Comparison of ENCODE assay signal across 16 cellular contexts in the genomic region with DNA sequence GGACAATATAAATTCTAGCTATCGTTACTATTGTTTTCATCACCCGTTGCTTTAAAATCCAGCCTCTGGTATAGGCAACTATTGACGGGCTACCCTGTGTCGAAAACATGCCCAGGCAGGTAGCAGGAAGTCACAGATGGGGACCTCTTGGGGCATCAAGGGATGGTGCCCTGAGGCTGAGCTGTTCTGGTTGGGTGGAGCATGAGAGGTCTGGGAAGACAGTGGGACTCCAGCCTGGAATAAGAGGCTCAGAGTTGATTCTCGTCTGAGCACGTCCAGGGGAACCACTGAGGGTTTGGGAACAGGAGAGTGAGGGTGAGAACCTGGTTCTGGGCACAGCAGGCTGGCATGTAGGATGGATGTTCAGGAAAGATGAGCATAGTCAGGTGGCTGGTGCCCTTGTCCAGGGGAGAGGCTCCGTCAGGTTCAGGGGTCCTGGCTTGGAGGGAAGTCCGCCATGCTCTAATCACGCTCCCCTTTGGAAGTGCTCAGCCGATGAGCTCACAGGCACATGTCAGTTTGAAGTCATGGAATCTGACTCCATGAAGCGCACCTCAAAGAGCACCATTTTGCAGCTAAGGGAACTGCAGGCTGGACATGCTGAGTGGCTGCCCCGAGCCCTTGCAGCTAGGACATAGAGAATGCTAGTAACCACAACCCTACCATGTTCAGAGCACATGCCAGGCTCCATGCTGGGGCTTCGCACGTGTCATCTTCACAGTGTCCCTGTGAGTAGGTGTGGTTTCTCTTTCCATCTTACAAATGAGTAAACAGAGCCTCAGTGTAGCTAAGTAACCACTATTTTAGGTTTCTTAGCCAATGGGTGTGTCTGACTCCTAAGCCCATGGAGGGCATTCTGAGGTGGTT. TPM values are rescaled to one million over a fixed set of nuclear protein-coding genes. Genes with fewer than 3 reads are reported as not detected.
DNase-seq lines count a peak whose midpoint lies in the region; ATAC-seq and TF ChIP-seq lines count a peak whose summit lies in the region.
"Had no signal": no experiment of that assay in that cellular context is flagged by ENCODE, and none has a peak within 500 bp of the region (broad histone marks: within the 10 kb centered on the region; RNA-seq: fewer than 3 reads in every experiment).

No MANE protein-coding gene starts in this region.

- no peak overlapping the region for H2BK15ac ChIP-seq in IMR-90 (ENCODE audit: low read depth, low read length)

- H3K27ac ChIP-seq in IMR-90 (ENCODE audit: insufficient read depth, low read length) = no peak overlapping the region
- H3K27ac ChIP-seq: body of pancreas, esophagus squamous epithelium, neutrophil, transverse colon had no signal

- no peaks in the 10 kb centered on the region for H3K36me3 ChIP-seq in IMR-90 (ENCODE audit: control insufficient read depth, insufficient read depth, low read length)
- H3K36me3 ChIP-seq: neutrophil, transverse colon had no signal

- H4K8ac ChIP-seq in IMR-90 (ENCODE audit: low read depth in 2 of 2, low read length in 2 of 2) = no peak overlapping the region

- peaks cover 6% of the 10 kb centered on the region for H3K4me1 ChIP-seq in IMR-90 (ENCODE audit: control insufficient read depth, insufficient read depth, low read length)
- H3K4me1 ChIP-seq: body of pancreas had no signal

- no peak overlapping the region; the same call in 1 of the 2 replicates for H3K14ac ChIP-seq in IMR-90 (replicated peaks; ENCODE audit: low read depth, low read length)

- H3K18ac ChIP-seq in IMR-90 (ENCODE audit: low read depth, low read length) = no peak overlapping the region

- no peak overlapping the region for H3K4me2 ChIP-seq in IMR-90 (ENCODE audit: low read depth, low read length)

- no peaks in the 10 kb centered on the region for H3K9me3 Mint-ChIP-seq in activated T-cell treated with anti-CD3 and anti-CD28 coated beads, Interleukin-2, amount 50 U/mL, for 24 hours
- no peaks in the 10 kb centered on the region for H3K9me3 Mint-ChIP-seq in activated naive CD8-positive, alpha-beta T cell treated with anti-CD3 and anti-CD28 coated beads, Interleukin-2, amount 50 U/mL, for 24 hours

- H4K91ac ChIP-seq in IMR-90 (ENCODE audit: insufficient read depth, low read depth, low read length) = no peak overlapping the region

- no peaks in the 10 kb centered on the region for H3K27me3 Mint-ChIP-seq in activated T-cell treated with anti-CD3 and anti-CD28 coated beads, Interleukin-2, amount 50 U/mL, for 24 hours
- no peaks in the 10 kb centered on the region for H3K27me3 Mint-ChIP-seq in activated naive CD8-positive, alpha-beta T cell treated with anti-CD3 and anti-CD28 coated beads, Interleukin-2, amount 50 U/mL, for 24 hours

- no peak overlapping the region for H3K4ac ChIP-seq in IMR-90 (ENCODE audit: low read depth, low read length)

- no peak for TF ChIP-seq CTCF in IMR-90 (conservative IDR thresholded peaks at IDR 0.05; ENCODE audit: low read depth, low read length)

- H3K9me3 ChIP-seq in IMR-90 (ENCODE audit: control insufficient read depth, insufficient read depth, low read length) = no peaks in the 10 kb centered on the region
- H3K9me3 ChIP-seq: body of pancreas, esophagus squamous epithelium, neutrophil, transverse colon had no signal

- H3K79me1 ChIP-seq in IMR-90 (ENCODE audit: low read depth in 1 of 2, low read length in 2 of 2) = no peaks in the 10 kb centered on the region

- no peak for TF ChIP-seq RAD21 in IMR-90 (IDR thresholded peaks at IDR 0.05; ENCODE audit: low read length)

- H3K4me3 ChIP-seq in IMR-90 (ENCODE audit: insufficient read depth, low read depth, low read length) = no peak overlapping the region
- H3K4me3 ChIP-seq: body of pancreas, esophagus squamous epithelium, transverse colon had no signal

- H2BK120ac ChIP-seq in IMR-90 (ENCODE audit: low read depth, low read length) = no peak overlapping the region

- H3K36me3 Mint-ChIP-seq in activated T-cell treated with anti-CD3 and anti-CD28 coated beads, Interleukin-2, amount 50 U/mL, for 24 hours (ENCODE audit: low read depth) = no peaks in the 10 kb centered on the region
- H3K36me3 Mint-ChIP-seq in activated naive CD8-positive, alpha-beta T cell treated with anti-CD3 and anti-CD28 coated beads, Interleukin-2, amount 50 U/mL, for 24 hours (ENCODE audit: low read depth) = no peaks in the 10 kb centered on the region

- in situ Hi-C loops in IMR-90 (cut with MboI; ENCODE audit: low sequenced_read_pairs) = no loop called here

- no TSS peak for BruUV-seq in IMR-90 (replicated peaks; lab: Mats Ljungman, UMichigan)

- WGBS in IMR-90 (ENCODE audit: extremely low coverage in 2 of 2, insufficient read length in 1 of 2), 2 experiments = 93% methylated on average over 7 of the region's 14 CpGs; no CpG with 5 or more reads in 1 of the 2 experiments

- H3K27ac Mint-ChIP-seq in activated T-cell treated with anti-CD3 and anti-CD28 coated beads, Interleukin-2, amount 50 U/mL, for 24 hours = peak overlapping the region; percentile 39
- H3K27ac Mint-ChIP-seq in activated naive CD8-positive, alpha-beta T cell treated with anti-CD3 and anti-CD28 coated beads, Interleukin-2, amount 50 U/mL, for 24 hours = peak overlapping the region; percentile 46

- dilution Hi-C loops in IMR-90 (cut with HindIII; ENCODE audit: low sequenced_read_pairs, unreplicated experiment) = no loop called here

- intact Hi-C loops in IMR-90 (cut with micrococcal nuclease) = no loop called here

- no peak for DNase-seq in activated T-cell treated with anti-CD3 and anti-CD28 coated beads, Interleukin-2, amount 50 U/mL, for 24 hours
- DNase-seq in activated T-cell treated with anti-CD3 and anti-CD28 coated beads, Interleukin-2, amount 50 U/mL, for 1 hour = no peak
- no peak for DNase-seq in IMR-90
- DNase-seq in activated naive CD8-positive, alpha-beta T cell treated with anti-CD3 and anti-CD28 coated beads, Interleukin-2, amount 50 U/mL, for 24 hours = peak; percentile 19
- DNase-seq in stimulated activated CD8-positive, alpha-beta memory T cell treated with anti-CD3 and anti-CD28 coated beads, Interleukin-15, amount 100 ng/mL, for 48 hours (ENCODE audit: low read depth in 2 of 2) = peak; percentile 12 to 14
- no peak for DNase-seq in AG08395 (ENCODE audit: low spot score)
- DNase-seq in stimulated activated naive CD4-positive, alpha-beta T cell treated with Interleukin-2 at 50 U/mL for 16 hours (lab: John Stamatoyannopoulos, UW) = no peak
- DNase-seq: activated CD4-positive, CD25-positive, alpha-beta regulatory T cell treated with anti-CD3 and anti-CD28 coated beads, Interleukin-2, amount 50 U/mL, for 72 hours; body of pancreas; EL; esophagus squamous epithelium; SIG-M5; transverse colon had no signal

- no peak overlapping the region for H2AK5ac ChIP-seq in IMR-90 (ENCODE audit: low read depth, low read length)

- ATAC-seq in IMR-90 (ENCODE audit: low read depth) (no peak), GM19397 (IDR thresholded peaks at IDR 0.05; ENCODE audit: unreplicated experiment) (no peak)
- peak; percentile 82 for ATAC-seq in activated naive CD8-positive, alpha-beta T cell treated with anti-CD3 and anti-CD28 coated beads, Interleukin-2, amount 50 U/mL, for 24 hours
- ATAC-seq: body of pancreas had no signal

- H2BK20ac ChIP-seq in IMR-90 (ENCODE audit: low read depth, low read length) = no peak overlapping the region

- peak overlapping the region; percentile 66 for H2AFZ ChIP-seq in IMR-90 (replicated peaks; ENCODE audit: low read length, poor library complexity)

- H3K4me3 Mint-ChIP-seq in activated T-cell treated with anti-CD3 and anti-CD28 coated beads, Interleukin-2, amount 50 U/mL, for 24 hours = no peak overlapping the region
- no peak overlapping the region for H3K4me3 Mint-ChIP-seq in activated naive CD8-positive, alpha-beta T cell treated with anti-CD3 and anti-CD28 coated beads, Interleukin-2, amount 50 U/mL, for 24 hours

- peaks cover 14% of the 10 kb centered on the region; the same call in 1 of the 2 replicates for H3K9me1 ChIP-seq in IMR-90 (ENCODE audit: insufficient read depth, low read length)

- no peak overlapping the region for H2BK5ac ChIP-seq in IMR-90 (ENCODE audit: low read depth, low read length, poor library complexity, severe bottlenecking)

- no peak overlapping the region for H3K23ac ChIP-seq in IMR-90 (ENCODE audit: low read depth, low read length)

- CTCF ChIA-PET in IMR-90 (lab: Yijun Ruan, JAX) = no interaction called here

- H2AK9ac ChIP-seq in IMR-90 (replicated peaks; ENCODE audit: low read depth, low read length, poor library complexity) = no peak overlapping the region

- H4K20me1 ChIP-seq in IMR-90 (ENCODE audit: insufficient read depth, low read length) = peaks cover 12% of the 10 kb centered on the region

- H3K4me1 Mint-ChIP-seq in activated T-cell treated with anti-CD3 and anti-CD28 coated beads, Interleukin-2, amount 50 U/mL, for 24 hours (ENCODE audit: low read depth) = peaks cover 10% of the 10 kb centered on the region
- peaks cover 9% of the 10 kb centered on the region for H3K4me1 Mint-ChIP-seq in activated naive CD8-positive, alpha-beta T cell treated with anti-CD3 and anti-CD28 coated beads, Interleukin-2, amount 50 U/mL, for 24 hours

- TF ChIP-seq POLR2A in IMR-90 (IDR thresholded peaks at IDR 0.05; ENCODE audit: low read depth, low read length) = no peak

- H3K9ac ChIP-seq in IMR-90 (ENCODE audit: low read depth, low read length) = no peak overlapping the region

- POLR2A ChIA-PET in IMR-90 (lab: Charles Lee; ENCODE audit: unreplicated experiment) = no interaction called here

- no peak overlapping the region for H4K5ac ChIP-seq in IMR-90 (ENCODE audit: low read depth, low read length)

- H3K27me3 ChIP-seq in IMR-90 (ENCODE audit: control insufficient read depth, insufficient read depth, low read length) = peaks cover 24% of the 10 kb centered on the region
- H3K27me3 ChIP-seq: body of pancreas, esophagus squamous epithelium, neutrophil, transverse colon had no signal

- H3K56ac ChIP-seq in IMR-90 (ENCODE audit: extremely low read depth, insufficient read depth, low read length) = no peak overlapping the region

TF ChIP-seq in IMR-90, 13 proteins besides CTCF, POLR2A, EP300 and RAD21 (continues in another document):
- no peak for TF ChIP-seq MAZ (IDR thresholded peaks at IDR 0.05; ENCODE audit: borderline replicate concordance, low read depth, low read length)
- no peak for TF ChIP-seq BHLHE40 (IDR thresholded peaks at IDR 0.05; ENCODE audit: low read depth, low read length)
- no peak for TF ChIP-seq RCOR1 (IDR thresholded peaks at IDR 0.05; ENCODE audit: insufficient replicate concordance, low read length)
- TF ChIP-seq, protein P1, sequence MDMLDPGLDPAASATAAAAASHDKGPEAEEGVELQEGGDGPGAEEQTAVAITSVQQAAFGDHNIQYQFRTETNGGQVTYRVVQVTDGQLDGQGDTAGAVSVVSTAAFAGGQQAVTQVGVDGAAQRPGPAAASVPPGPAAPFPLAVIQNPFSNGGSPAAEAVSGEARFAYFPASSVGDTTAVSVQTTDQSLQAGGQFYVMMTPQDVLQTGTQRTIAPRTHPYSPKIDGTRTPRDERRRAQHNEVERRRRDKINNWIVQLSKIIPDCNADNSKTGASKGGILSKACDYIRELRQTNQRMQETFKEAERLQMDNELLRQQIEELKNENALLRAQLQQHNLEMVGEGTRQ (IDR thresholded peaks at IDR 0.05; ENCODE audit: low read depth, low read length) = no peak
- no peak for TF ChIP-seq CHD1 (IDR thresholded peaks at IDR 0.05; ENCODE audit: low read depth, low read length)

RNA-seq across cellular contexts. Expression of gene PCSK9, which starts 21.0 kb away (rescaled TPM):
- total RNA-seq in IMR-90 (2012; rRNA removed) = under 0.01 TPM in 2 replicates
- polyA plus RNA-seq in IMR-90 (2012; rRNA removed) = 0.14 and 0.17 TPM in 2 replicates
- polyA plus RNA-seq in IMR-90 (2012; cell fraction: cytosol; rRNA removed) = 0.12 and 0.35 TPM in 2 replicates
- 0.16 and 0.36 TPM in 2 replicates for polyA plus RNA-seq in IMR-90 (2012; cell fraction: nucleus; rRNA removed; ENCODE audit: low replicate concordance)
- total RNA-seq: NCI-H460 had no signal

Comparison
In these comparisons a context has a peak if more than half of its experiments do, and no peak if none do; other contexts are left out.
1. DNase-seq: peak in activated naive CD8-positive, alpha-beta T cell treated with anti-CD3 and anti-CD28 coated beads, Interleukin-2, amount 50 U/mL, for 24 hours (single experiment) and stimulated activated CD8-positive, alpha-beta memory T cell treated with anti-CD3 and anti-CD28 coated beads, Interleukin-15, amount 100 ng/mL, for 48 hours (2 of 2); none in activated T-cell treated with anti-CD3 and anti-CD28 coated beads, Interleukin-2, amount 50 U/mL, for 24 hours (single experiment), activated T-cell treated with anti-CD3 and anti-CD28 coated beads, Interleukin-2, amount 50 U/mL, for 1 hour (single experiment), IMR-90 (single experiment), AG08395 (single experiment) and stimulated activated naive CD4-positive, alpha-beta T cell treated with Interleukin-2 at 50 U/mL for 16 hours (single experiment).